In genomic region chr1:165073402-165074007, GRCh38 we compare ENCODE assay signal across 8 cellular contexts.
DNase-seq lines count a peak whose midpoint lies in the region; ATAC-seq, FAIRE-seq and TF ChIP-seq lines count a peak whose summit lies in the region.

No MANE protein-coding gene starts in this region.

- H3K27ac Mint-ChIP-seq in osteocyte (ENCODE audit: unreplicated experiment) = no peak overlapping the region

- H3K4me3 Mint-ChIP-seq in osteocyte (ENCODE audit: unreplicated experiment) = no peak overlapping the region

- ATAC-seq in GM21528 (IDR thresholded peaks at IDR 0.05; ENCODE audit: low FRiP score, unreplicated experiment) = peak; percentile 78
- no peak for ATAC-seq in omental fat pad (ENCODE audit: low FRiP score)

- TF ChIP-seq CTCF in D721Med (IDR thresholded peaks at IDR 0.05; ENCODE audit: insufficient read depth, missing control alignments) = peak; percentile 96
- peak; percentile 74 for TF ChIP-seq CTCF in osteocyte (IDR thresholded peaks at IDR 0.05)
- no peak for TF ChIP-seq CTCF in omental fat pad (IDR thresholded peaks at IDR 0.05)

- no peaks in the 10 kb centered on the region for H3K4me1 Mint-ChIP-seq in osteocyte (ENCODE audit: unreplicated experiment)

- in situ Hi-C loops in SK-MEL-5 (cut with HindIII; ENCODE audit: low pct_unique_long_range_greater_than_20kb, low sequenced_read_pairs) = no loop called here

- no peaks in the 10 kb centered on the region for H3K27me3 Mint-ChIP-seq in osteocyte (ENCODE audit: unreplicated experiment)

- peak; percentile 90 for FAIRE-seq in D721Med (lab: Jason Lieb, UNC)

- no peaks in the 10 kb centered on the region for H3K9me3 Mint-ChIP-seq in osteocyte (ENCODE audit: unreplicated experiment)

- DNase-seq in D721Med (ENCODE audit: insufficient read length, low spot score) (peak; percentile 21), NAMALWA (ENCODE audit: low spot score) (peak; percentile 72), SK-MEL-5 (ENCODE audit: low read depth, low spot score) (peak; percentile 68), fibroblast of peridontal ligament (ENCODE audit: extremely low read depth) (peak; percentile 62), osteocyte (ENCODE audit: extremely low spot score, unreplicated experiment) (no peak), omental fat pad (ENCODE audit: low spot score) (no peak), activated gamma-delta T cell treated with Interleukin-2 at 50 U/mL for 16 hours (no peak)

- no peaks in the 10 kb centered on the region for H3K36me3 Mint-ChIP-seq in osteocyte (ENCODE audit: unreplicated experiment)

Comparison
In these comparisons a context has a peak if more than half of its experiments do, and no peak if none do; other contexts are left out.
1. DNase-seq: peak in D721Med (single experiment), NAMALWA (single experiment), SK-MEL-5 (single experiment) and fibroblast of peridontal ligament (single experiment); none in osteocyte (single experiment), omental fat pad (single experiment) and activated gamma-delta T cell treated with Interleukin-2 at 50 U/mL for 16 hours (single experiment).
2. CTCF ChIP-seq: peak in D721Med (single experiment) and osteocyte (single experiment); none in omental fat pad (0 of 3).